In genomic region chr4:39044364-39044946, GRCh38 we compare ENCODE assay signal across 8 cellular contexts. TPM values are rescaled to one million over a fixed set of nuclear protein-coding genes. Genes with fewer than 3 reads are reported as not detected.
DNase-seq lines count a peak whose midpoint lies in the region; ATAC-seq, FAIRE-seq and TF ChIP-seq lines count a peak whose summit lies in the region.

No MANE protein-coding gene starts in this region.

- H3K27me3 ChIP-seq in HepG2 (ENCODE audit: control insufficient read depth in 1 of 2, insufficient read depth in 2 of 2, low read length in 2 of 2), result no peaks in the 10 kb centered on the region; a peak in 1 of 5 replicates

- POLR2A ChIA-PET in HepG2 (lab: Yijun Ruan, JAX), result interaction anchor here (0.5 to 5.9 kb wide), 18 partner anchors 7 to 910 kb away, joined by 3 to 27 read pairs (median 4); partner anchors contain the start of gene RFC1

- no peaks in the 10 kb centered on the region for H3K36me3 ChIP-seq in HepG2 (replicated peaks in 1 of 2; ENCODE audit: control insufficient read depth in 1 of 2, insufficient read depth in 2 of 2, low read length in 2 of 2)

- peaks cover 11% of the 10 kb centered on the region; the same call in 1 of the 2 replicates for H4K20me1 ChIP-seq in HepG2 (ENCODE audit: insufficient read depth, low read length)

- TF ChIP-seq RAD21 in HepG2 (CRISPR knock-in tag; IDR thresholded peaks at IDR 0.05), result no peak

- peak overlapping the region; percentile 84 for H3K9ac ChIP-seq in HepG2 (ENCODE audit: insufficient read depth, low read depth, low read length)

- in situ Hi-C loops in HepG2 (cut with HindIII; ENCODE audit: extremely low pct_ligation_motif_present, low pct_unique_long_range_greater_than_20kb), result no loop called here

- FAIRE-seq in HepG2 (lab: Jason Lieb, UNC), result no peak

- H3K4me3 ChIP-seq in HepG2 (replicated peaks in 1 of 3; ENCODE audit: insufficient read depth in 1 of 3, low read depth in 2 of 3, low read length in 3 of 3), result peak overlapping the region; percentile 72 to 94 (median 79)

- WGBS in HepG2 (ENCODE audit: low lambda C conversion rate), result 1% methylated on average over 22 of the region's 53 CpGs

- no peak; a peak in 1 of 4 replicates for TF ChIP-seq EP300 in HepG2 (IDR thresholded peaks at IDR 0.05; ENCODE audit: low read depth in 2 of 2, low read length in 2 of 2)
- TF ChIP-seq EP300 in HepG2 (CRISPR knock-in tag; IDR thresholded peaks at IDR 0.05; ENCODE audit: borderline replicate concordance), result no peak

- peak; percentile 57 to 91; a peak in 3 of 4 replicates for TF ChIP-seq POLR2A in HepG2 (IDR thresholded peaks at IDR 0.05; ENCODE audit: insufficient read depth in 1 of 2, low read depth in 2 of 2, low read length in 2 of 2)

- intact Hi-C loops in HepG2 (cut with micrococcal nuclease; ENCODE audit: unreplicated experiment), result loop anchor here (10.0 kb wide), 2 partner anchors 140 to 380 kb away; partner anchors contain the start of gene KLF3

- H3K9me3 ChIP-seq in HepG2 (ENCODE audit: low read length), result no peaks in the 10 kb centered on the region

- H3K4me1 ChIP-seq in HepG2 (ENCODE audit: insufficient read depth, low read length), result peaks cover 63% of the 10 kb centered on the region

- peak overlapping the region; percentile 82 for H3K27ac ChIP-seq in HepG2 (ENCODE audit: extremely low read length, insufficient read depth, low read length)

- peak overlapping the region; percentile 73 for H3K4me2 ChIP-seq in HepG2 (ENCODE audit: low read depth, low read length)

- DNase-seq in AG09319 (ENCODE audit: extremely low read depth, low read depth) (peak; percentile 79), NCI-H748 (lab: John Stamatoyannopoulos, UW; ENCODE audit: unreplicated experiment) (peak; percentile 67), dermis blood vessel endothelial cell (peak; percentile 97), HepG2 (ENCODE audit: low spot score) (peak; percentile 93)
- peak; percentile 89 to 94 for DNase-seq in activated CD4-positive, alpha-beta T cell treated with anti-CD3 and anti-CD28 coated beads, Interleukin-2, amount 50 U/mL, for 24 hours (ENCODE audit: low read depth in 1 of 2, low spot score in 1 of 2)
- DNase-seq in stimulated activated CD4-positive, alpha-beta T cell treated with anti-CD3 and anti-CD28 coated beads, Interleukin-2, amount 100 ng/mL, for 48 hours, result peak; percentile 94 to 96

- H3K79me2 ChIP-seq in HepG2 (ENCODE audit: insufficient read depth, low read length), result peaks cover 33% of the 10 kb centered on the region

- BruUV-seq in HepG2 (replicated peaks; lab: Mats Ljungman, UMichigan), result no TSS peak

- TF ChIP-seq CTCF in AG09319 (IDR thresholded peaks at IDR 0.05; ENCODE audit: low read depth, low read length), result peak; percentile 12
- TF ChIP-seq CTCF in HepG2 (CRISPR knock-in tag; IDR thresholded peaks at IDR 0.05), result peak; percentile 38

- peak; percentile 79 for ATAC-seq in GM19025 (IDR thresholded peaks at IDR 0.05; ENCODE audit: low read depth, unreplicated experiment)
- ATAC-seq in HG03196 (IDR thresholded peaks at IDR 0.05; ENCODE audit: unreplicated experiment), result peak; percentile 68
- peak; percentile 82 for ATAC-seq in HepG2

- no peak overlapping the region for H2AFZ ChIP-seq in HepG2 (ENCODE audit: low read length)

- CTCF ChIA-PET in HepG2 (lab: Yijun Ruan, JAX; ENCODE audit: low intra/inter-chr PET ratio, low total read pairs), result no interaction called here

TF ChIP-seq in HepG2, 621 proteins besides CTCF, POLR2A, EP300 and RAD21 (continues in another document):
- TF ChIP-seq PRDM15 (CRISPR knock-in tag; IDR thresholded peaks at IDR 0.05) (peak; percentile 76; the same call in 1 of the 2 replicates), ZKSCAN1 (IDR thresholded peaks at IDR 0.05; ENCODE audit: low read length) (no peak), REXO4 (CRISPR knock-in tag; IDR thresholded peaks at IDR 0.05; ENCODE audit: borderline replicate concordance) (no peak)

RNA-seq across cellular contexts. Expression of gene TMEM156, which starts 12.2 kb away (rescaled TPM):
- total RNA-seq in dermis blood vessel endothelial cell (0.34 and 0.74 TPM in 2 replicates), HepG2 (2016; rRNA removed; fragmentation: Illumina TruSeq; extraction: Trizol) (not detected in 2 replicates)
- total RNA-seq in HepG2 (2016; cell fraction: cytosol; rRNA removed; fragmentation: Illumina TruSeq; extraction: Trizol; ENCODE audit: low read depth), result not detected in 2 replicates
- not detected in 2 replicates for total RNA-seq in HepG2 (2016; cell fraction: insoluble cytoplasmic fraction; rRNA removed; fragmentation: Illumina TruSeq; extraction: Trizol)
- not detected in 2 replicates for total RNA-seq in HepG2 (2016; cell fraction: membrane; rRNA removed; fragmentation: Illumina TruSeq; extraction: Trizol)
- total RNA-seq in HepG2 (2016; cell fraction: nucleus; rRNA removed; fragmentation: Illumina TruSeq; extraction: Trizol), result not detected in 2 replicates
- polyA plus RNA-seq in HepG2 (2011; rRNA removed), result 1.2 and 1.6 TPM in 2 replicates
- 0.63 and 0.91 TPM in 2 replicates for polyA plus RNA-seq in HepG2 (2011; cell fraction: cytosol; rRNA removed)
- polyA plus RNA-seq in HepG2 (2011; cell fraction: nucleus; rRNA removed), result 0.13 and 0.31 TPM in 2 replicates
- polyA plus RNA-seq in HepG2 (2012), result 0.13 and 1.2 TPM in 2 replicates
- 0.10 TPM in 1 of 2 replicates, not detected in the other for polyA plus RNA-seq in HepG2 (2016; cell fraction: cytosol; fragmentation: Illumina TruSeq; extraction: Trizol; ENCODE audit: low read depth)
- polyA plus RNA-seq in HepG2 (2016; cell fraction: insoluble cytoplasmic fraction; fragmentation: Illumina TruSeq; extraction: Trizol; ENCODE audit: low read depth), result not detected in 2 replicates
- polyA plus RNA-seq in HepG2 (2016; cell fraction: membrane; fragmentation: Illumina TruSeq; extraction: Trizol; ENCODE audit: low read depth), result 0.13 TPM in 1 of 2 replicates, not detected in the other
- polyA plus RNA-seq in HepG2 (2016; cell fraction: nucleus; fragmentation: Illumina TruSeq; extraction: Trizol; ENCODE audit: insufficient read depth, low read depth), result not detected in 2 replicates
- 0.50 and 1.8 TPM in 2 replicates for polyA minus RNA-seq in HepG2 (2011; rRNA and poly(A)+ RNA removed; ENCODE audit: low replicate concordance)
- polyA minus RNA-seq in HepG2 (2011; cell fraction: cytosol; rRNA and poly(A)+ RNA removed), result 0.49 and 0.62 TPM in 2 replicates
- 1.2 TPM in 2 replicates for polyA minus RNA-seq in HepG2 (2011; cell fraction: nucleus; rRNA and poly(A)+ RNA removed)

RNA-seq across cellular contexts. Expression of gene KLHL5, which starts 17.6 kb away (rescaled TPM):
- 119 and 131 TPM in 2 replicates for total RNA-seq in dermis blood vessel endothelial cell
- 36.2 and 45.3 TPM in 2 replicates for total RNA-seq in HepG2 (2016; rRNA removed; fragmentation: Illumina TruSeq; extraction: Trizol)
- total RNA-seq in HepG2 (2016; cell fraction: cytosol; rRNA removed; fragmentation: Illumina TruSeq; extraction: Trizol; ENCODE audit: low read depth), result 32.0 and 35.3 TPM in 2 replicates
- 36.6 and 44.0 TPM in 2 replicates for total RNA-seq in HepG2 (2016; cell fraction: insoluble cytoplasmic fraction; rRNA removed; fragmentation: Illumina TruSeq; extraction: Trizol)
- 75.4 and 86.1 TPM in 2 replicates for total RNA-seq in HepG2 (2016; cell fraction: membrane; rRNA removed; fragmentation: Illumina TruSeq; extraction: Trizol)
- total RNA-seq in HepG2 (2016; cell fraction: nucleus; rRNA removed; fragmentation: Illumina TruSeq; extraction: Trizol), result 26.6 and 27.0 TPM in 2 replicates
- 32.6 and 38.7 TPM in 2 replicates for polyA plus RNA-seq in HepG2 (2011; rRNA removed)
- polyA plus RNA-seq in HepG2 (2011; cell fraction: cytosol; rRNA removed), result 29.8 and 43.7 TPM in 2 replicates
- 14.9 and 17.0 TPM in 2 replicates for polyA plus RNA-seq in HepG2 (2011; cell fraction: nucleus; rRNA removed)
- 33.7 and 34.6 TPM in 2 replicates for polyA plus RNA-seq in HepG2 (2012)
- 31.2 and 34.0 TPM in 2 replicates for polyA plus RNA-seq in HepG2 (2016; cell fraction: cytosol; fragmentation: Illumina TruSeq; extraction: Trizol; ENCODE audit: low read depth)
- 39.8 and 40.2 TPM in 2 replicates for polyA plus RNA-seq in HepG2 (2016; cell fraction: insoluble cytoplasmic fraction; fragmentation: Illumina TruSeq; extraction: Trizol; ENCODE audit: low read depth)
- polyA plus RNA-seq in HepG2 (2016; cell fraction: membrane; fragmentation: Illumina TruSeq; extraction: Trizol; ENCODE audit: low read depth), result 51.9 and 59.4 TPM in 2 replicates
- 22.2 and 22.8 TPM in 2 replicates for polyA plus RNA-seq in HepG2 (2016; cell fraction: nucleus; fragmentation: Illumina TruSeq; extraction: Trizol; ENCODE audit: insufficient read depth, low read depth)
- polyA minus RNA-seq in HepG2 (2011; rRNA and poly(A)+ RNA removed; ENCODE audit: low replicate concordance), result 25.9 and 37.5 TPM in 2 replicates
- 31.0 and 34.7 TPM in 2 replicates for polyA minus RNA-seq in HepG2 (2011; cell fraction: cytosol; rRNA and poly(A)+ RNA removed)
- 48.0 and 50.0 TPM in 2 replicates for polyA minus RNA-seq in HepG2 (2011; cell fraction: nucleus; rRNA and poly(A)+ RNA removed)

Comparison
In these comparisons a context has a peak if more than half of its experiments do, and no peak if none do; other contexts are left out.
1. Peak in every context shown above with its lines: DNase-seq, ATAC-seq, H3K4me3 ChIP-seq and H3K27ac ChIP-seq.